ENCODE assay signal across 19 cellular contexts in genomic region chr11:93524868-93525267, GRCh38. TPM values are rescaled to one million over a fixed set of nuclear protein-coding genes. Genes with fewer than 3 reads are reported as not detected.
DNase-seq lines count a peak whose midpoint lies in the region; ATAC-seq, FAIRE-seq and TF ChIP-seq lines count a peak whose summit lies in the region.
"Had no signal": no experiment of that assay in that cellular context is flagged by ENCODE, and none has a peak within 500 bp of the region (broad histone marks: within the 10 kb centered on the region; RNA-seq: fewer than 3 reads in every experiment).

No MANE protein-coding gene starts in this region.

- H4K5ac ChIP-seq in H1 (ENCODE audit: insufficient read length, low read depth, low read length) = no peak overlapping the region

- no peak overlapping the region for H3K27ac Mint-ChIP-seq in activated naive CD8-positive, alpha-beta T cell treated with anti-CD3 and anti-CD28 coated beads, Interleukin-2, amount 10 ng/mL, durations not matched to agents 7 days and 5 days
- H3K27ac Mint-ChIP-seq in activated naive CD8-positive, alpha-beta T cell treated with anti-CD3 and anti-CD28 coated beads, Interleukin-2, amount 50 U/mL, for 24 hours = no peak overlapping the region
- H3K27ac Mint-ChIP-seq in stimulated activated naive B cell treated with anti-CD40 and anti-IgM and Interleukin-4, amounts not matched to agents 10 μg/mL and 1 μg/mL and 100 μg/mL, for 72 hours = peak overlapping the region; percentile 9
- H3K27ac Mint-ChIP-seq: HFFc6; stimulated activated naive CD8-positive, alpha-beta T cell treated with anti-CD3 and anti-CD28 coated beads, Interleukin-15, amount 100 ng/mL, for 72 hours had no signal

- H3K4me1 Mint-ChIP-seq in activated naive CD8-positive, alpha-beta T cell treated with anti-CD3 and anti-CD28 coated beads, Interleukin-2, amount 10 ng/mL, durations not matched to agents 7 days and 5 days = peaks cover 62% of the 10 kb centered on the region
- peaks cover 30% of the 10 kb centered on the region for H3K4me1 Mint-ChIP-seq in activated naive CD8-positive, alpha-beta T cell treated with anti-CD3 and anti-CD28 coated beads, Interleukin-2, amount 50 U/mL, for 24 hours
- peaks cover 31 to 46% of the 10 kb centered on the region in 2 donors for H3K4me1 Mint-ChIP-seq in stimulated activated naive B cell treated with anti-CD40 and anti-IgM and Interleukin-4, amounts not matched to agents 10 μg/mL and 1 μg/mL and 100 μg/mL, for 72 hours

- no peak overlapping the region for H3K27ac ChIP-seq in H1 (ENCODE audit: low read depth, low read length)

- H3K27me3 Mint-ChIP-seq in activated naive CD8-positive, alpha-beta T cell treated with anti-CD3 and anti-CD28 coated beads, Interleukin-2, amount 10 ng/mL, durations not matched to agents 7 days and 5 days = no peaks in the 10 kb centered on the region
- H3K27me3 Mint-ChIP-seq in activated naive CD8-positive, alpha-beta T cell treated with anti-CD3 and anti-CD28 coated beads, Interleukin-2, amount 50 U/mL, for 24 hours = no peaks in the 10 kb centered on the region
- H3K27me3 Mint-ChIP-seq in stimulated activated naive B cell treated with anti-CD40 and anti-IgM and Interleukin-4, amounts not matched to agents 10 μg/mL and 1 μg/mL and 100 μg/mL, for 72 hours = no peaks in the 10 kb centered on the region
- H3K27me3 Mint-ChIP-seq: stimulated activated naive CD8-positive, alpha-beta T cell treated with anti-CD3 and anti-CD28 coated beads, Interleukin-15, amount 100 ng/mL, for 72 hours had no signal

- H3K4me2 ChIP-seq in Loucy (ENCODE audit: low read depth, low read length, poor library complexity, severe bottlenecking) = peak overlapping the region; percentile 52
- H3K4me2 ChIP-seq in H1 (ENCODE audit: insufficient read depth in 1 of 2, low read depth in 2 of 2, low read length in 2 of 2) = no peak overlapping the region

- no peaks in the 10 kb centered on the region for H3K9me2 ChIP-seq in Loucy (replicated peaks; ENCODE audit: low read depth, low read length)

- no peak overlapping the region for H2BK12ac ChIP-seq in H1 (ENCODE audit: low read depth, low read length)

- H3K36me3 Mint-ChIP-seq in activated naive CD8-positive, alpha-beta T cell treated with anti-CD3 and anti-CD28 coated beads, Interleukin-2, amount 10 ng/mL, durations not matched to agents 7 days and 5 days = peaks cover 2% of the 10 kb centered on the region
- H3K36me3 Mint-ChIP-seq in activated naive CD8-positive, alpha-beta T cell treated with anti-CD3 and anti-CD28 coated beads, Interleukin-2, amount 50 U/mL, for 24 hours (ENCODE audit: low read depth) = no peaks in the 10 kb centered on the region
- H3K36me3 Mint-ChIP-seq in stimulated activated naive B cell treated with anti-CD40 and anti-IgM and Interleukin-4, amounts not matched to agents 10 μg/mL and 1 μg/mL and 100 μg/mL, for 72 hours = no peaks in the 10 kb centered on the region

- TF ChIP-seq CTCF in Loucy (conservative IDR thresholded peaks at IDR 0.05; ENCODE audit: low read length) (no peak), H1 (IDR thresholded peaks at IDR 0.05; ENCODE audit: control extremely low read depth in 1 of 3, insufficient read depth in 1 of 3, low read depth in 1 of 3, low read length in 3 of 3) (no peak)

- no peak overlapping the region for H2AK5ac ChIP-seq in H1 (ENCODE audit: low read depth, low read length)

- CTCF ChIA-PET in H1 (lab: Charles Lee; ENCODE audit: partially characterized antibody) = interaction anchor here (1.3 to 1.9 kb wide), 3 partner anchors 11 to 22 kb away, joined by 3 to 5 read pairs (median 4); no protein-coding TSS in a partner anchor

- no peak for TF ChIP-seq EP300 in H1 (IDR thresholded peaks at IDR 0.05; ENCODE audit: borderline replicate concordance in 1 of 2, low read depth in 2 of 2, low read length in 2 of 2)

- no peak for TF ChIP-seq POLR2A in H1 (IDR thresholded peaks at IDR 0.05; ENCODE audit: control extremely low read depth in 1 of 2, low read depth in 2 of 2, low read length in 2 of 2)

- no peaks in the 10 kb centered on the region for H3K9me3 Mint-ChIP-seq in activated naive CD8-positive, alpha-beta T cell treated with anti-CD3 and anti-CD28 coated beads, Interleukin-2, amount 10 ng/mL, durations not matched to agents 7 days and 5 days
- no peaks in the 10 kb centered on the region for H3K9me3 Mint-ChIP-seq in activated naive CD8-positive, alpha-beta T cell treated with anti-CD3 and anti-CD28 coated beads, Interleukin-2, amount 50 U/mL, for 24 hours
- H3K9me3 Mint-ChIP-seq in stimulated activated naive B cell treated with anti-CD40 and anti-IgM and Interleukin-4, amounts not matched to agents 10 μg/mL and 1 μg/mL and 100 μg/mL, for 72 hours = no peaks in the 10 kb centered on the region
- H3K9me3 Mint-ChIP-seq: HFFc6; stimulated activated naive CD8-positive, alpha-beta T cell treated with anti-CD3 and anti-CD28 coated beads, Interleukin-15, amount 100 ng/mL, for 72 hours had no signal

- no peaks in the 10 kb centered on the region for H4K20me1 ChIP-seq in Loucy (ENCODE audit: insufficient read depth, low read length, poor library complexity, severe bottlenecking)
- H4K20me1 ChIP-seq in H1 (replicated peaks in 1 of 2; ENCODE audit: control insufficient read depth in 1 of 2, insufficient read depth in 2 of 2, low read length in 2 of 2) = peaks cover 2 to 5% of the 10 kb centered on the region in 2 experiments

- POLR2A ChIA-PET in activated naive CD8-positive, alpha-beta T cell treated with anti-CD3 and anti-CD28 coated beads, Interleukin-2, amount 10 ng/mL, durations not matched to agents 7 days and 5 days (lab: Charles Lee) = no interaction called here
- POLR2A ChIA-PET in H1 (lab: Charles Lee; ENCODE audit: partially characterized antibody) = interaction anchor here (0.6 to 2.0 kb wide), 2 partner anchors 134 to 217 kb away, joined by 4 to 7 read pairs; partner anchors contain the start of genes C11orf54 and TAF1D

- H3K18ac ChIP-seq in H1 (ENCODE audit: extremely low read depth, low read length) = no peak overlapping the region

- H3K9me3 ChIP-seq in Loucy (ENCODE audit: insufficient read depth, low read depth, low read length) (no peaks in the 10 kb centered on the region), H1 (ENCODE audit: insufficient read depth in 2 of 2, low read depth in 1 of 2, low read length in 1 of 2) (no peaks in the 10 kb centered on the region)
- H3K9me3 ChIP-seq: Peyer's patch had no signal

- no peak overlapping the region for H3K14ac ChIP-seq in H1 (ENCODE audit: insufficient read length)

- no peak overlapping the region for H3K56ac ChIP-seq in H1 (replicated peaks; ENCODE audit: insufficient read length, low read depth, low read length)

- H3K27me3 ChIP-seq in Loucy (ENCODE audit: insufficient read depth, low read length, poor library complexity, severe bottlenecking) (no peaks in the 10 kb centered on the region), H1 (replicated peaks in 1 of 4; ENCODE audit: control insufficient read depth in 3 of 4, extremely low read depth in 1 of 4, insufficient read depth in 3 of 4, low read length in 3 of 4) (no peaks in the 10 kb centered on the region)
- H3K27me3 ChIP-seq: Peyer's patch had no signal

- peaks cover 71% of the 10 kb centered on the region for H3K79me2 ChIP-seq in Loucy (ENCODE audit: insufficient read depth, low read length)
- H3K79me2 ChIP-seq in H1 (ENCODE audit: control insufficient read depth in 1 of 2, insufficient read depth in 2 of 2, low read length in 2 of 2) = peaks cover 2 to 72% of the 10 kb centered on the region in 2 experiments; a peak in 3 of 4 replicates

- DNase-seq in activated naive CD8-positive, alpha-beta T cell treated with anti-CD3 and anti-CD28 coated beads, Interleukin-2, amount 10 ng/mL, durations not matched to agents 7 days and 5 days = no peak
- no peak for DNase-seq in activated naive CD8-positive, alpha-beta T cell treated with anti-CD3 and anti-CD28 coated beads, Interleukin-2, amount 50 U/mL, for 24 hours
- no peak for DNase-seq in H1 (ENCODE audit: low read depth in 1 of 2, low spot score in 2 of 2)
- no peak for DNase-seq in stimulated activated naive B cell treated with anti-CD40 and anti-IgM and Interleukin-4, amounts not matched to agents 10 μg/mL and 1 μg/mL and 100 μg/mL, for 72 hours
- no peak for DNase-seq in cerebellum (ENCODE audit: low spot score)
- no peak for DNase-seq in HK-2 (ENCODE audit: unreplicated experiment)
- DNase-seq: activated CD4-positive, CD25-positive, alpha-beta regulatory T cell treated with anti-CD3 and anti-CD28 coated beads, Interleukin-2, amount 50 U/mL, for 72 hours; activated effector memory CD4-positive, alpha-beta T cell treated with Interleukin-2 at 50 U/mL for 16 hours; DMS79; effector CD4-positive, alpha-beta T cell; HFFc6; mammary epithelial cell; NCI-H187 treated with DMSO at 0.1 percent for 48 hours; NCI-H526 treated with DMSO at 0.1 percent for 48 hours; Peyer's patch; stimulated activated naive CD8-positive, alpha-beta T cell treated with anti-CD3 and anti-CD28 coated beads, Interleukin-15, amount 100 ng/mL, for 72 hours had no signal

- no peaks in the 10 kb centered on the region; the same call in 1 of the 2 replicates for H3F3A ChIP-seq in Loucy (ENCODE audit: low read depth)

- no peak overlapping the region for H4K8ac ChIP-seq in H1 (ENCODE audit: extremely low read depth, insufficient read depth, low read length)

- H3K4me3 Mint-ChIP-seq in activated naive CD8-positive, alpha-beta T cell treated with anti-CD3 and anti-CD28 coated beads, Interleukin-2, amount 10 ng/mL, durations not matched to agents 7 days and 5 days = peak overlapping the region; percentile 13
- H3K4me3 Mint-ChIP-seq in activated naive CD8-positive, alpha-beta T cell treated with anti-CD3 and anti-CD28 coated beads, Interleukin-2, amount 50 U/mL, for 24 hours = no peak overlapping the region
- H3K4me3 Mint-ChIP-seq in stimulated activated naive B cell treated with anti-CD40 and anti-IgM and Interleukin-4, amounts not matched to agents 10 μg/mL and 1 μg/mL and 100 μg/mL, for 72 hours = no peak overlapping the region
- H3K4me3 Mint-ChIP-seq: HFFc6; stimulated activated naive CD8-positive, alpha-beta T cell treated with anti-CD3 and anti-CD28 coated beads, Interleukin-15, amount 100 ng/mL, for 72 hours had no signal

- H3K9ac ChIP-seq in Loucy (ENCODE audit: low read depth, low read length, poor library complexity, severe bottlenecking) (peak overlapping the region; percentile 13), H1 (replicated peaks in 1 of 4; ENCODE audit: extremely low read depth in 1 of 4, low read depth in 3 of 4, low read length in 3 of 4) (no peak overlapping the region)

- peak overlapping the region; percentile 3 for H3K23ac ChIP-seq in H1 (ENCODE audit: insufficient read length)

- H3K4me3 ChIP-seq in Loucy (ENCODE audit: low read length, poor library complexity, severe bottlenecking) = peak overlapping the region; percentile 21
- H3K4me3 ChIP-seq in H1 (ENCODE audit: extremely low read depth in 1 of 4, insufficient read depth in 2 of 4, low read depth in 3 of 4, low read length in 4 of 4) = no peak overlapping the region
- H3K4me3 ChIP-seq: Peyer's patch, skin epidermis had no signal

- no peaks in the 10 kb centered on the region for H3K36me3 ChIP-seq in Loucy (ENCODE audit: insufficient read depth, low read length)
- H3K36me3 ChIP-seq in H1 (ENCODE audit: control insufficient read depth in 2 of 4, insufficient read depth in 4 of 4, low read length in 3 of 4) = no peaks in the 10 kb centered on the region
- H3K36me3 ChIP-seq: Peyer's patch had no signal

- no peak overlapping the region for H2BK120ac ChIP-seq in H1 (replicated peaks; ENCODE audit: low read depth, low read length)

- no peak overlapping the region for H3K4ac ChIP-seq in H1 (replicated peaks; ENCODE audit: insufficient read length, low read depth, low read length)

- H4K91ac ChIP-seq in H1 (replicated peaks; ENCODE audit: insufficient read length, low read length) = no peak overlapping the region

- TF ChIP-seq RAD21 in H1 (IDR thresholded peaks at IDR 0.05 in 1 of 2, conservative IDR thresholded peaks at IDR 0.05 in 1 of 2; ENCODE audit: low read depth in 2 of 2, low read length in 2 of 2) = no peak

- peaks cover 94% of the 10 kb centered on the region for H3K4me1 ChIP-seq in Loucy (ENCODE audit: insufficient read depth, low read length, poor library complexity, severe bottlenecking)
- peaks cover 2 to 25% (median 13%) of the 10 kb centered on the region in 4 experiments; a peak in 5 of 7 replicates for H3K4me1 ChIP-seq in H1 (replicated peaks in 1 of 4; ENCODE audit: control insufficient read depth in 3 of 4, insufficient read depth in 4 of 4, low read length in 3 of 4)

- H2BK15ac ChIP-seq in H1 (ENCODE audit: low read length) = no peak overlapping the region

- peaks cover 8% of the 10 kb centered on the region; the same call in 1 of the 2 replicates for H3K79me1 ChIP-seq in H1 (ENCODE audit: low read depth, low read length)

- H3K23me2 ChIP-seq in H1 (ENCODE audit: low read depth, low read length) = no peaks in the 10 kb centered on the region

- no peak for FAIRE-seq in H1 (lab: Jason Lieb, UNC)

- WGBS in H1 (ENCODE audit: extremely low coverage in 1 of 2, insufficient coverage in 1 of 2, insufficient read length in 1 of 2, insufficient replicate concordance in 2 of 2, low coverage in 1 of 2, low lambda C conversion rate in 2 of 2, missing lambda C conversion rate in 1 of 2), 2 experiments = 84% methylated on average over 2 of the region's 2 CpGs; no CpG with 5 or more reads in 1 of the 2 experiments

- no peak for ATAC-seq in activated naive CD8-positive, alpha-beta T cell treated with anti-CD3 and anti-CD28 coated beads, Interleukin-2, amount 10 ng/mL, durations not matched to agents 7 days and 5 days (ENCODE audit: low read depth)
- ATAC-seq in activated naive CD8-positive, alpha-beta T cell treated with anti-CD3 and anti-CD28 coated beads, Interleukin-2, amount 50 U/mL, for 24 hours = no peak
- no peak for ATAC-seq in stimulated activated naive B cell treated with anti-CD40 and anti-IgM and Interleukin-4, amounts not matched to agents 10 μg/mL and 1 μg/mL and 100 μg/mL, for 72 hours (replicated peaks)
- ATAC-seq in GM21576 (IDR thresholded peaks at IDR 0.05; ENCODE audit: unreplicated experiment) = no peak
- ATAC-seq: stimulated activated naive CD8-positive, alpha-beta T cell treated with anti-CD3 and anti-CD28 coated beads, Interleukin-15, amount 100 ng/mL, for 72 hours had no signal

- H2BK5ac ChIP-seq in H1 (ENCODE audit: low read depth, low read length) = no peak overlapping the region

- H2AFZ ChIP-seq in Loucy (ENCODE audit: low read length) (no peak overlapping the region), H1 (ENCODE audit: low read length) (no peak overlapping the region)

- H2BK20ac ChIP-seq in H1 (ENCODE audit: low read length) = no peak overlapping the region

RNA-seq across cellular contexts. Expression of gene SMCO4, which starts 18.3 kb away (rescaled TPM):
- 10 to 100 TPM in 1 of 2 experiments, 1 to 10 TPM in 1; 8.9 to 11.0 TPM for total RNA-seq in activated naive CD8-positive, alpha-beta T cell treated with anti-CD3 and anti-CD28 coated beads, Interleukin-2, amount 10 ng/mL, durations not matched to agents 7 days and 5 days
- total RNA-seq in H1 (2021; fragmentation: NEBNext Ultra II Directional; extraction: Animal tissue kit (Norgen Biotek cat#: 25700)) = 53.9 and 57.0 TPM in 2 replicates
- polyA plus RNA-seq in H1 (2011; rRNA removed) = 33.2 and 36.6 TPM in 2 replicates
- polyA plus RNA-seq in H1 (2011; cell fraction: cytosol; rRNA removed) = 42.7 TPM
- polyA plus RNA-seq in H1 (2011; cell fraction: nucleus; rRNA removed) = 27.2 TPM
- polyA plus RNA-seq in H1 (2012, experiment 1 of 2) = 59.3 to 89.7 TPM (median 68.0 TPM) in 4 replicates
- polyA plus RNA-seq in H1 (2012, experiment 2 of 2) = 20.9 TPM
- 33.7 TPM for polyA plus RNA-seq in H1 (2013, experiment 1 of 2)
- 33.9 TPM for polyA plus RNA-seq in H1 (2013, experiment 2 of 2)
- polyA minus RNA-seq in H1 (2011; rRNA and poly(A)+ RNA removed) = 7.9 and 12.2 TPM in 2 replicates
- polyA minus RNA-seq in H1 (2011; cell fraction: cytosol; rRNA and poly(A)+ RNA removed) = 17.5 TPM
- 9.4 TPM for polyA minus RNA-seq in H1 (2011; cell fraction: nucleus; rRNA and poly(A)+ RNA removed)
- total RNA-seq in cerebellum = 11.3 TPM
